Comparison of ENCODE assay signal across 1 cellular context in genomic region chr17:35865412-35866355, GRCh38.
A peak's percentile ranks its signal among the peaks of the same experiment; 100 is the strongest.
TF ChIP-seq lines count a peak whose summit lies in the region.

No MANE protein-coding gene starts in this region.

TF ChIP-seq in K562, 482 proteins besides CTCF, POLR2A, EP300 and RAD21 (continues in another document):
- TF ChIP-seq ZNF23 (CRISPR knock-in tag; IDR thresholded peaks at IDR 0.05) (no peak), SOX6 (IDR thresholded peaks at IDR 0.05) (no peak), PML (IDR thresholded peaks at IDR 0.05; ENCODE audit: low read length) (no peak), ZBTB26 (CRISPR knock-in tag; IDR thresholded peaks at IDR 0.05) (no peak), NCOR1 (IDR thresholded peaks at IDR 0.05) (no peak), TCF3 (CRISPR knock-in tag; IDR thresholded peaks at IDR 0.05) (no peak), ELK3 (CRISPR knock-in tag; IDR thresholded peaks at IDR 0.05) (no peak), PKNOX1 (IDR thresholded peaks at IDR 0.05) (0 out of 2 replicates have a peak, but pooled peaks have one; percentile 11), MGA (IDR thresholded peaks at IDR 0.05) (no peak), FOSL1 (tag; conservative IDR thresholded peaks at IDR 0.05) (peak; percentile 83), ZBED1 (IDR thresholded peaks at IDR 0.05) (no peak), SMAD3 (CRISPR knock-in tag; conservative IDR thresholded peaks at IDR 0.05) (no peak), PCBP2 (IDR thresholded peaks at IDR 0.05; ENCODE audit: low read depth, low read length, poor library complexity, severe bottlenecking) (no peak), CHD7 (IDR thresholded peaks at IDR 0.05; ENCODE audit: low read depth, low read length) (no peak), BRD9 (IDR thresholded peaks at IDR 0.05; ENCODE audit: low read depth, partially characterized antibody) (no peak), PRPF4 (IDR thresholded peaks at IDR 0.05; ENCODE audit: insufficient read depth, low read depth, low read length, poor library complexity, severe bottlenecking) (no peak), ZNF57 (CRISPR knock-in tag; IDR thresholded peaks at IDR 0.05) (no peak), RBM22 (IDR thresholded peaks at IDR 0.05; ENCODE audit: low read depth, low read length, poor library complexity, severe bottlenecking) (no peak), ZBTB33 (CRISPR knock-in tag; IDR thresholded peaks at IDR 0.05) (no peak), ELK1 (CRISPR knock-in tag; IDR thresholded peaks at IDR 0.05) (no peak), ZNF695 (CRISPR knock-in tag; IDR thresholded peaks at IDR 0.05) (no peak)
